22 cellular contexts compared by ENCODE assay signal in the genomic region with DNA sequence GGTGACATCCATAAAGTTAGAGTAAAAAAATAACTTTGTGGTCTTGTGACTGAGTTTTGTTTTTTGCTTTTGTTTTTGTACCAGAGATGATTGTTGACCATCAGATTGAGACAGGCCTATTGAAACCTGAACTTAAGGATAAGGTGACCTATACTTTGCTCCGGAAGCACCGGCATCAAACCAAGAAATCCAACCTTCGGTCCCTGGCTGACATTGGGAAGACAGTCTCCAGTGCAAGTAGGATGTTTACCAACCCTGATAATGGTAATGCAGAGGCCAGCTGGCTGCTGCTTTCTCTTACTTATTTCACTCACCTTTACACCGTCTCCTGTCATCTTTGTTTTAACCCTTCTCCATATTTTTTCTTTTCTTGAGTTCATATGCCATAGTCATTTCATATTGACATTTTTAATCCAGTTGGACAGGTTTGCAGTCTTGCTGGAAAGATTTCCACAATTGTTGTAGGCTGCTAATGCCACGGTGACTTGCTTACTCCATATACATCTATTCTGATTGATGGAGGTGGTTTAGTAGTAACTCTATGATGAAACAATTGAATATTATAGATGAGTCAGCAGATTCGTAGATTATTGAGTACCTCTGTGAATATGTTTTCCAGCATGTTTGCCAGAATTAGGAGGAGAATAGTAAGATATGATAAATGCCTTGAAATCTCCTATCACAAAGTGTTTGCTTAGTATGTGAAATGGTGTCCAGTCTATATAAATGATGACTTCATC. TPM values are rescaled to one million over a fixed set of nuclear protein-coding genes. Genes with fewer than 3 reads are reported as not detected.
DNase-seq lines count a peak whose midpoint lies in the region; FAIRE-seq and TF ChIP-seq lines count a peak whose summit lies in the region.
"Had no signal": no experiment of that assay in that cellular context is flagged by ENCODE, and none has a peak within 500 bp of the region (broad histone marks: within the 10 kb centered on the region; RNA-seq: fewer than 3 reads in every experiment).

No MANE protein-coding gene starts in this region.

- H3K4me3 Mint-ChIP-seq in progenitor cell of endocrine pancreas (ENCODE audit: low read depth) (no peak overlapping the region), immature natural killer cell (no peak overlapping the region)
- H3K4me3 Mint-ChIP-seq: CD4-positive, alpha-beta T cell; IgD-negative memory B cell had no signal

- TF ChIP-seq POLR2A in H1 (IDR thresholded peaks at IDR 0.05; ENCODE audit: control extremely low read depth in 1 of 2, low read depth in 2 of 2, low read length in 2 of 2), result no peak

- no peak overlapping the region for H2BK120ac ChIP-seq in H1 (replicated peaks; ENCODE audit: low read depth, low read length)

- H3K4me1 ChIP-seq in H1 (replicated peaks in 1 of 4; ENCODE audit: control insufficient read depth in 3 of 4, insufficient read depth in 4 of 4, low read length in 3 of 4) (no peaks in the 10 kb centered on the region), liver (ENCODE audit: control insufficient read depth in 4 of 4, insufficient read depth in 4 of 4, low read length in 3 of 4) (peaks cover 0 to 6% (median 2%) of the 10 kb centered on the region in 4 donors)
- H3K4me1 ChIP-seq: Caco-2 had no signal

- H3K4me3 ChIP-seq in H1 (ENCODE audit: extremely low read depth in 1 of 4, insufficient read depth in 2 of 4, low read depth in 3 of 4, low read length in 4 of 4) (no peak overlapping the region), liver (ENCODE audit: low read depth in 1 of 3, low read length in 3 of 3) (no peak overlapping the region)
- H3K4me3 ChIP-seq: GM23248 had no signal

- TF ChIP-seq CTCF in H1 (IDR thresholded peaks at IDR 0.05; ENCODE audit: control extremely low read depth in 1 of 3, insufficient read depth in 1 of 3, low read depth in 1 of 3, low read length in 3 of 3) (no peak), liver (IDR thresholded peaks at IDR 0.05; ENCODE audit: low read depth, low read length, missing input control) (no peak), progenitor cell of endocrine pancreas (IDR thresholded peaks at IDR 0.05; ENCODE audit: unreplicated experiment) (no peak)

- H3K79me1 ChIP-seq in H1 (ENCODE audit: low read depth, low read length), result no peaks in the 10 kb centered on the region

- H3K4me1 Mint-ChIP-seq in progenitor cell of endocrine pancreas (ENCODE audit: low read depth) (peaks cover 17% of the 10 kb centered on the region), immature natural killer cell (no peaks in the 10 kb centered on the region)
- H3K4me1 Mint-ChIP-seq: IgD-negative memory B cell had no signal

- H4K20me1 ChIP-seq in H1 (replicated peaks in 1 of 2; ENCODE audit: control insufficient read depth in 1 of 2, insufficient read depth in 2 of 2, low read length in 2 of 2), result no peaks in the 10 kb centered on the region

- H4K91ac ChIP-seq in H1 (replicated peaks; ENCODE audit: insufficient read length, low read length), result no peak overlapping the region

- H2AFZ ChIP-seq in H1 (ENCODE audit: low read length), result no peak overlapping the region
- H2AFZ ChIP-seq: GM23248 had no signal

- 96% methylated on average over 6 of the region's 6 CpGs; no CpG with 5 or more reads in 1 of the 2 experiments for WGBS in H1 (ENCODE audit: extremely low coverage in 1 of 2, insufficient coverage in 1 of 2, insufficient read length in 1 of 2, insufficient replicate concordance in 2 of 2, low coverage in 1 of 2, low lambda C conversion rate in 2 of 2, missing lambda C conversion rate in 1 of 2), 2 experiments
- WGBS in liver, result 49% methylated on average over 6 of the region's 6 CpGs

- no peak for DNase-seq in H1 (ENCODE audit: low read depth in 1 of 2, low spot score in 2 of 2)
- DNase-seq in progenitor cell of endocrine pancreas (ENCODE audit: low spot score, unreplicated experiment), result no peak
- DNase-seq in activated CD4-positive, alpha-beta T cell treated with anti-CD3 and anti-CD28 coated beads for 4 hours, result no peak
- DNase-seq in retina, result no peak
- DNase-seq in immature natural killer cell, result no peak
- DNase-seq: AML-193; Caco-2; CD4-positive, alpha-beta T cell; DMS153; DMS79; GDM1; GM23248; HCEC 1CT had no signal

- no peak overlapping the region for H4K8ac ChIP-seq in H1 (ENCODE audit: extremely low read depth, insufficient read depth, low read length)

- TF ChIP-seq RAD21 in H1 (IDR thresholded peaks at IDR 0.05 in 1 of 2, conservative IDR thresholded peaks at IDR 0.05 in 1 of 2; ENCODE audit: low read depth in 2 of 2, low read length in 2 of 2) (no peak), liver (IDR thresholded peaks at IDR 0.05) (peak; percentile 39 to 40)

- H2BK20ac ChIP-seq in H1 (ENCODE audit: low read length), result no peak overlapping the region

- H3K27ac Mint-ChIP-seq in progenitor cell of endocrine pancreas (peak overlapping the region; percentile 34), immature natural killer cell (no peak overlapping the region)
- H3K27ac Mint-ChIP-seq: CD4-positive, alpha-beta T cell; IgD-negative memory B cell had no signal

- H3K14ac ChIP-seq in H1 (ENCODE audit: insufficient read length), result no peak overlapping the region

- POLR2A ChIA-PET in H1 (lab: Charles Lee; ENCODE audit: partially characterized antibody), result no interaction called here

- no peak overlapping the region for H2BK5ac ChIP-seq in H1 (ENCODE audit: low read depth, low read length)

- no peaks in the 10 kb centered on the region for H3K27me3 ChIP-seq in H1 (replicated peaks in 1 of 4; ENCODE audit: control insufficient read depth in 3 of 4, extremely low read depth in 1 of 4, insufficient read depth in 3 of 4, low read length in 3 of 4)
- H3K27me3 ChIP-seq in liver (ENCODE audit: control insufficient read depth in 4 of 4, insufficient read depth in 4 of 4, low read length in 3 of 4), result no peaks in the 10 kb centered on the region

- no peaks in the 10 kb centered on the region for H3K23me2 ChIP-seq in H1 (ENCODE audit: low read depth, low read length)

- no peak overlapping the region for H3K18ac ChIP-seq in H1 (ENCODE audit: extremely low read depth, low read length)

- no peak overlapping the region for H3K27ac ChIP-seq in H1 (ENCODE audit: low read depth, low read length)
- no peak overlapping the region for H3K27ac ChIP-seq in liver (ENCODE audit: low read depth in 1 of 2, low read length in 2 of 2)
- H3K27ac ChIP-seq: C4-2B, GM23248, HL-60 had no signal

- no peaks in the 10 kb centered on the region for H3K9me3 Mint-ChIP-seq in progenitor cell of endocrine pancreas (ENCODE audit: low read depth)
- H3K9me3 Mint-ChIP-seq in immature natural killer cell, result no peaks in the 10 kb centered on the region
- H3K9me3 Mint-ChIP-seq: CD4-positive, alpha-beta T cell; IgD-negative memory B cell had no signal

- no peak overlapping the region for H3K9ac ChIP-seq in H1 (replicated peaks in 1 of 4; ENCODE audit: extremely low read depth in 1 of 4, low read depth in 3 of 4, low read length in 3 of 4)
- no peak overlapping the region for H3K9ac ChIP-seq in liver (ENCODE audit: low read depth in 1 of 2, low read length in 2 of 2)
- H3K9ac ChIP-seq: GM23248 had no signal

- H4K5ac ChIP-seq in H1 (ENCODE audit: insufficient read length, low read depth, low read length), result no peak overlapping the region

- H3K36me3 Mint-ChIP-seq in progenitor cell of endocrine pancreas (ENCODE audit: insufficient read depth), result peaks cover 44% of the 10 kb centered on the region
- H3K36me3 Mint-ChIP-seq in immature natural killer cell, result peaks cover 14 to 20% (median 19%) of the 10 kb centered on the region in 3 donors
- H3K36me3 Mint-ChIP-seq: IgD-negative memory B cell had no signal

- H3K4me2 ChIP-seq in H1 (ENCODE audit: insufficient read depth in 1 of 2, low read depth in 2 of 2, low read length in 2 of 2), result no peak overlapping the region

- no peak for TF ChIP-seq EP300 in H1 (IDR thresholded peaks at IDR 0.05; ENCODE audit: borderline replicate concordance in 1 of 2, low read depth in 2 of 2, low read length in 2 of 2)

- CTCF ChIA-PET in H1 (lab: Charles Lee; ENCODE audit: partially characterized antibody), result no interaction called here

- no peak overlapping the region for H3K4ac ChIP-seq in H1 (replicated peaks; ENCODE audit: insufficient read length, low read depth, low read length)

- H2BK12ac ChIP-seq in H1 (ENCODE audit: low read depth, low read length), result no peak overlapping the region

- H3K9me3 ChIP-seq in H1 (ENCODE audit: insufficient read depth in 2 of 2, low read depth in 1 of 2, low read length in 1 of 2), result no peaks in the 10 kb centered on the region
- no peaks in the 10 kb centered on the region for H3K9me3 ChIP-seq in liver (ENCODE audit: control insufficient read depth in 4 of 4, low read length in 3 of 4)
- H3K9me3 ChIP-seq: Caco-2 had no signal

- no peak overlapping the region for H3K56ac ChIP-seq in H1 (replicated peaks; ENCODE audit: insufficient read length, low read depth, low read length)

- H3K36me3 ChIP-seq in H1 (ENCODE audit: control insufficient read depth in 2 of 4, insufficient read depth in 4 of 4, low read length in 3 of 4) (no peaks in the 10 kb centered on the region), liver (ENCODE audit: control insufficient read depth in 4 of 4, insufficient read depth in 3 of 4, low read depth in 1 of 4, low read length in 3 of 4) (peaks cover 0 to 4% (median 0%) of the 10 kb centered on the region in 4 donors)

- H2AK5ac ChIP-seq in H1 (ENCODE audit: low read depth, low read length), result no peak overlapping the region

- H2BK15ac ChIP-seq in H1 (ENCODE audit: low read length), result no peak overlapping the region

- no peak overlapping the region for H3K23ac ChIP-seq in H1 (ENCODE audit: insufficient read length)

- no peaks in the 10 kb centered on the region for H3K79me2 ChIP-seq in H1 (ENCODE audit: control insufficient read depth in 1 of 2, insufficient read depth in 2 of 2, low read length in 2 of 2)

- H3K27me3 Mint-ChIP-seq in progenitor cell of endocrine pancreas (no peaks in the 10 kb centered on the region), immature natural killer cell (ENCODE audit: low read depth in 3 of 3) (peaks cover 0 to 2% (median 0%) of the 10 kb centered on the region in 3 donors)
- H3K27me3 Mint-ChIP-seq: CD4-positive, alpha-beta T cell had no signal

- no peak for FAIRE-seq in H1 (lab: Jason Lieb, UNC)
- FAIRE-seq: A204.1, D721Med, GM12892, GM18507, H54 had no signal

TF ChIP-seq in liver, 16 proteins besides CTCF, POLR2A, EP300 and RAD21 (continues in another document):
- TF ChIP-seq HNF4G (IDR thresholded peaks at IDR 0.05), result peak; percentile 69

RNA-seq across cellular contexts. Expression of a gene that starts 18.3 kb away (rescaled TPM):
- 1.2 and 2.8 TPM in 2 replicates for total RNA-seq in H1 (2021; fragmentation: NEBNext Ultra II Directional; extraction: Animal tissue kit (Norgen Biotek cat#: 25700))
- 0.41 and 0.67 TPM in 2 replicates for polyA plus RNA-seq in H1 (2011; rRNA removed)
- 0.43 TPM for polyA plus RNA-seq in H1 (2011; cell fraction: cytosol; rRNA removed)
- polyA plus RNA-seq in H1 (2011; cell fraction: nucleus; rRNA removed), result 0.36 TPM
- polyA plus RNA-seq in H1 (2012, experiment 1 of 2), result 0.59 to 1.2 TPM (median 0.73 TPM) in 4 replicates
- 0.05 TPM for polyA plus RNA-seq in H1 (2012, experiment 2 of 2)
- 1.1 TPM for polyA plus RNA-seq in H1 (2013, experiment 1 of 2)
- polyA plus RNA-seq in H1 (2013, experiment 2 of 2), result 0.94 TPM
- 1.8 and 1.9 TPM in 2 replicates for polyA minus RNA-seq in H1 (2011; rRNA and poly(A)+ RNA removed)
- polyA minus RNA-seq in H1 (2011; cell fraction: cytosol; rRNA and poly(A)+ RNA removed), result 0.81 TPM
- 3.5 TPM for polyA minus RNA-seq in H1 (2011; cell fraction: nucleus; rRNA and poly(A)+ RNA removed)
- total RNA-seq in liver, result 10 to 100 TPM in 1 of 2 donors, 1 to 10 TPM in 1; 3.0 to 36.7 TPM
- polyA plus RNA-seq in liver, result 10 to 100 TPM in 1 of 2 donors, 1 to 10 TPM in 1; 5.8 to 10.7 TPM
- 281 and 286 TPM in 2 replicates for total RNA-seq in progenitor cell of endocrine pancreas
- polyA plus RNA-seq in immature natural killer cell, result 1 to 10 TPM; 4.4 to 8.0 (median 7.1) TPM
- polyA plus RNA-seq: IgD-negative memory B cell had no signal
